9 cellular contexts compared by ENCODE assay signal in the genomic region with DNA sequence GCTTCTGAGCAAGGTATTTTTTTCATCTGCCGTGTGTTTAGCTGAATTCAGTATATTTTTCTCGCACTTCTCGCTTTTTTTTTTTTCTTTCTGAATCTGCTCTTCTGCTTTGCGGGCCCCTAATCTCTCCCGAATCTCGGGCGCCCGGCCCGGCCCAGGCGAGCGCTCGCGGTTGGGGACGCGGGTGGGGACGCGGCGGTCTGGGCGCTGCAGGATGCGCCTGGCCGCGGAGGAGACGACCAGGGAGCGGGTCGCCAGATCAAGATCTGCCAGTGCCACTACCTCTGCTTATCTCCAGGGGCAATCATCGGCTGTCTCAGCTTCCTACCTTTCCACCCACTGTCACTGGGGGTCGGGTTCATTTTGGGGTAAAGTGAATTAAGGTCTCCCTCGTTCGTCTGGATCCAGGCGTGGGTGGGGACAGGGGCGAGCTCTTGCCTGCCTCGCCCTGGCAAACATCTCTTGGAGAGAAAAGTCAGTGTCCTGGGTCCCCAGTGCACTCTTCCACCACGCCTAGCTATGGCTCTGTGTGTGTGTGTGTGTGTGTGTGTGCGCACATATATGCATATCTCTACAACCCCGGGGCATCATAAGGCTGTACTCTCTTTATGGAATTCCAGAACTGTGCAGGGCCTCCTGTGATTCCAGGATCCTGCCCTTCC.
DNase-seq lines count a peak whose midpoint lies in the region; ATAC-seq and TF ChIP-seq lines count a peak whose summit lies in the region.
"Had no signal": no experiment of that assay in that cellular context is flagged by ENCODE, and none has a peak within 500 bp of the region (broad histone marks: within the 10 kb centered on the region; RNA-seq: fewer than 3 reads in every experiment).

No MANE protein-coding gene starts in this region.

- H3K27me3 ChIP-seq in right cardiac atrium (ENCODE audit: control insufficient read depth, insufficient read depth), result peaks cover 2% of the 10 kb centered on the region

- intact Hi-C loops in right cardiac atrium (cut with DNase I) (no loop called here), cardiac septum (cut with DNase I) (no loop called here)

- peak overlapping the region; percentile 75 for H3K4me3 Mint-ChIP-seq in activated naive CD8-positive, alpha-beta T cell treated with anti-CD3 and anti-CD28 coated beads, Interleukin-2, amount 50 U/mL, for 24 hours
- H3K4me3 Mint-ChIP-seq in memory B cell (peak overlapping the region; percentile 39), type B pancreatic cell (peak overlapping the region; percentile 83)

- no peak overlapping the region for H3K27ac Mint-ChIP-seq in activated naive CD8-positive, alpha-beta T cell treated with anti-CD3 and anti-CD28 coated beads, Interleukin-2, amount 50 U/mL, for 24 hours
- H3K27ac Mint-ChIP-seq in memory B cell, result no peak overlapping the region
- H3K27ac Mint-ChIP-seq in type B pancreatic cell, result no peak overlapping the region

- no peak overlapping the region for H3K27ac ChIP-seq in right cardiac atrium (ENCODE audit: low read length)

- no peaks in the 10 kb centered on the region for H3K36me3 Mint-ChIP-seq in activated naive CD8-positive, alpha-beta T cell treated with anti-CD3 and anti-CD28 coated beads, Interleukin-2, amount 50 U/mL, for 24 hours (ENCODE audit: low read depth)
- H3K36me3 Mint-ChIP-seq in memory B cell, result no peaks in the 10 kb centered on the region
- H3K36me3 Mint-ChIP-seq in type B pancreatic cell, result no peaks in the 10 kb centered on the region

- no peak for TF ChIP-seq CTCF in type B pancreatic cell (conservative IDR thresholded peaks at IDR 0.05)

- 9% methylated on average over 35 of the region's 35 CpGs for WGBS in right cardiac atrium

- H3K4me1 Mint-ChIP-seq in activated naive CD8-positive, alpha-beta T cell treated with anti-CD3 and anti-CD28 coated beads, Interleukin-2, amount 50 U/mL, for 24 hours, result peaks cover 17% of the 10 kb centered on the region
- peaks cover 5% of the 10 kb centered on the region for H3K4me1 Mint-ChIP-seq in memory B cell
- H3K4me1 Mint-ChIP-seq in type B pancreatic cell (ENCODE audit: unreplicated experiment), result peaks cover 12% of the 10 kb centered on the region

- H3K9me3 Mint-ChIP-seq in activated naive CD8-positive, alpha-beta T cell treated with anti-CD3 and anti-CD28 coated beads, Interleukin-2, amount 50 U/mL, for 24 hours, result no peaks in the 10 kb centered on the region
- H3K9me3 Mint-ChIP-seq in memory B cell, result peaks cover 2% of the 10 kb centered on the region
- H3K9me3 Mint-ChIP-seq in type B pancreatic cell, result no peaks in the 10 kb centered on the region

- no peaks in the 10 kb centered on the region for H3K9me3 ChIP-seq in right cardiac atrium (ENCODE audit: control insufficient read depth, low read length)

- no peak for DNase-seq in right cardiac atrium
- DNase-seq in cardiac septum (ENCODE audit: low spot score), result no peak
- peak; percentile 8 for DNase-seq in activated naive CD8-positive, alpha-beta T cell treated with anti-CD3 and anti-CD28 coated beads, Interleukin-2, amount 50 U/mL, for 24 hours
- no peak for DNase-seq in memory B cell (ENCODE audit: low spot score in 2 of 2)
- no peak for DNase-seq in type B pancreatic cell (ENCODE audit: extremely low spot score, unreplicated experiment)
- no peak for DNase-seq in SW480 (ENCODE audit: low spot score)
- DNase-seq: Calu3 had no signal

- ATAC-seq in right cardiac atrium (no peak), memory B cell (ENCODE audit: low read depth) (no peak), GM21515 (IDR thresholded peaks at IDR 0.05; ENCODE audit: unreplicated experiment) (no peak), GM19452 (IDR thresholded peaks at IDR 0.05; ENCODE audit: unreplicated experiment) (no peak)
- peak; percentile 26 for ATAC-seq in activated naive CD8-positive, alpha-beta T cell treated with anti-CD3 and anti-CD28 coated beads, Interleukin-2, amount 50 U/mL, for 24 hours

- peaks cover 16% of the 10 kb centered on the region for H3K27me3 Mint-ChIP-seq in activated naive CD8-positive, alpha-beta T cell treated with anti-CD3 and anti-CD28 coated beads, Interleukin-2, amount 50 U/mL, for 24 hours
- H3K27me3 Mint-ChIP-seq in memory B cell (peaks cover 18% of the 10 kb centered on the region), type B pancreatic cell (peaks cover 67% of the 10 kb centered on the region)

- no peaks in the 10 kb centered on the region for H3K4me1 ChIP-seq in right cardiac atrium (ENCODE audit: control insufficient read depth, insufficient read depth, low read length)

- peak overlapping the region; percentile 26 for H3K4me3 ChIP-seq in right cardiac atrium (ENCODE audit: low read length)
